In genomic region chr4:120769227-120769626, GRCh38 we compare ENCODE assay signal across 14 cellular contexts.
DNase-seq lines count a peak whose midpoint lies in the region; ATAC-seq, FAIRE-seq and TF ChIP-seq lines count a peak whose summit lies in the region.
"Had no signal": no experiment of that assay in that cellular context is flagged by ENCODE, and none has a peak within 500 bp of the region (broad histone marks: within the 10 kb centered on the region; RNA-seq: fewer than 3 reads in every experiment).

No MANE protein-coding gene starts in this region.

- H3K4me3 Mint-ChIP-seq in nephron progenitor cell, result peak overlapping the region; percentile 19

- DNase-seq in AG20443 (ENCODE audit: low spot score), result peak; percentile 49
- peak; percentile 53 for DNase-seq in M059J (ENCODE audit: low read depth)
- peak; percentile 15 for DNase-seq in epithelial cell of proximal tubule (ENCODE audit: low read depth)
- no peak for DNase-seq in nephron progenitor cell
- no peak for DNase-seq in NCI-H2107 treated with DMSO at 0.1 percent for 48 hours (lab: John Stamatoyannopoulos, UW; ENCODE audit: unreplicated experiment)
- no peak for DNase-seq in D721Med (ENCODE audit: insufficient read length, low spot score)
- DNase-seq in KG1 (lab: John Stamatoyannopoulos, UW), result no peak
- DNase-seq: activated CD4-positive, alpha-beta T cell treated with anti-CD3 and anti-CD28 coated beads, Interleukin-2, amount 50 U/mL, for 1 hour; activated gamma-delta T cell; sigmoid colon; upper lobe of left lung had no signal

- peaks cover 27% of the 10 kb centered on the region for H3K9me3 Mint-ChIP-seq in nephron progenitor cell

- H3K27ac Mint-ChIP-seq in nephron progenitor cell, result peak overlapping the region; percentile 93

- H3K4me3 ChIP-seq in epithelial cell of proximal tubule (ENCODE audit: low read depth, low read length), result no peak overlapping the region
- H3K4me3 ChIP-seq: BLaER1 treated with 17β-estradiol and CSF1 and Interleukin-3, amounts not matched to agents 10 nM and 100 nM; sigmoid colon; upper lobe of left lung had no signal

- no peaks in the 10 kb centered on the region for H3K27me3 Mint-ChIP-seq in nephron progenitor cell (ENCODE audit: low read depth, poor library complexity)

- FAIRE-seq in D721Med (lab: Jason Lieb, UNC), result no peak
- FAIRE-seq: HepG2 had no signal

- no peak for ATAC-seq in HG02852 (IDR thresholded peaks at IDR 0.05; ENCODE audit: unreplicated experiment)
- ATAC-seq: HepG2 had no signal

- H3K4me1 Mint-ChIP-seq in nephron progenitor cell, result peaks cover 32% of the 10 kb centered on the region

- peaks cover 42% of the 10 kb centered on the region for H3K36me3 Mint-ChIP-seq in nephron progenitor cell (ENCODE audit: low read depth)

- no peak for TF ChIP-seq CTCF in epithelial cell of proximal tubule (conservative IDR thresholded peaks at IDR 0.05; ENCODE audit: low read depth, low read length)
- no peak for TF ChIP-seq CTCF in nephron progenitor cell (IDR thresholded peaks at IDR 0.05)
- no peak for TF ChIP-seq CTCF in D721Med (IDR thresholded peaks at IDR 0.05; ENCODE audit: insufficient read depth, missing control alignments)

Comparison
In these comparisons a context has a peak if more than half of its experiments do, and no peak if none do; other contexts are left out.
1. DNase-seq: peak in AG20443 (single experiment), M059J (single experiment) and epithelial cell of proximal tubule (single experiment); none in nephron progenitor cell (single experiment), NCI-H2107 treated with DMSO at 0.1 percent for 48 hours (single experiment), D721Med (single experiment) and KG1 (single experiment).